ENCODE assay signal across 25 cellular contexts in genomic region chr15:51833782-51834181, GRCh38. TPM values are rescaled to one million over a fixed set of nuclear protein-coding genes. Genes with fewer than 3 reads are reported as not detected.
DNase-seq lines count a peak whose midpoint lies in the region; ATAC-seq and TF ChIP-seq lines count a peak whose summit lies in the region.
"Had no signal": no experiment of that assay in that cellular context is flagged by ENCODE, and none has a peak within 500 bp of the region (broad histone marks: within the 10 kb centered on the region; RNA-seq: fewer than 3 reads in every experiment).

No MANE protein-coding gene starts in this region.

- no peaks in the 10 kb centered on the region for H3K9me3 Mint-ChIP-seq in activated T-cell treated with anti-CD3 and anti-CD28 coated beads, Interleukin-2, amount 50 U/mL, for 4 hours
- H3K9me3 Mint-ChIP-seq: CD4-positive, alpha-beta memory T cell; neural crest cell; stimulated activated memory B cell treated with anti-CD40 and anti-IgM and Interleukin-4, amounts not matched to agents 10 μg/mL and 1 μg/mL and 100 μg/mL, for 72 hours had no signal

- H3K27me3 Mint-ChIP-seq in activated T-cell treated with anti-CD3 and anti-CD28 coated beads, Interleukin-2, amount 50 U/mL, for 4 hours (ENCODE audit: low read depth) = no peaks in the 10 kb centered on the region
- H3K27me3 Mint-ChIP-seq in T-helper 17 cell = no peaks in the 10 kb centered on the region
- H3K27me3 Mint-ChIP-seq: CD4-positive, alpha-beta memory T cell; stimulated activated memory B cell treated with anti-CD40 and anti-IgM and Interleukin-4, amounts not matched to agents 10 μg/mL and 1 μg/mL and 100 μg/mL, for 72 hours had no signal

- H3K9me2 ChIP-seq in DOHH2 (replicated peaks; ENCODE audit: control insufficient read depth, low read length) = no peaks in the 10 kb centered on the region

- H3K27ac Mint-ChIP-seq in T-helper 17 cell = no peak overlapping the region
- H3K27ac Mint-ChIP-seq: stimulated activated memory B cell treated with anti-CD40 and anti-IgM and Interleukin-4, amounts not matched to agents 10 μg/mL and 1 μg/mL and 100 μg/mL, for 72 hours had no signal

- ATAC-seq in activated T-cell treated with anti-CD3 and anti-CD28 coated beads, Interleukin-2, amount 50 U/mL, for 4 hours = peak; percentile 20 to 29
- no peak for ATAC-seq in T-helper 17 cell
- ATAC-seq in heart left ventricle = no peak
- ATAC-seq: HepG2; stimulated activated memory B cell treated with anti-CD40 and anti-IgM and Interleukin-4, amounts not matched to agents 10 μg/mL and 1 μg/mL and 100 μg/mL, for 72 hours had no signal

- H3K4me3 Mint-ChIP-seq in activated T-cell treated with anti-CD3 and anti-CD28 coated beads, Interleukin-2, amount 50 U/mL, for 4 hours = peak overlapping the region; percentile 41
- H3K4me3 Mint-ChIP-seq in T-helper 17 cell = peak overlapping the region; percentile 41
- H3K4me3 Mint-ChIP-seq: stimulated activated memory B cell treated with anti-CD40 and anti-IgM and Interleukin-4, amounts not matched to agents 10 μg/mL and 1 μg/mL and 100 μg/mL, for 72 hours had no signal

- TF ChIP-seq CTCF in DOHH2 (IDR thresholded peaks at IDR 0.05; ENCODE audit: low read depth, low read length, poor library complexity, severe bottlenecking) (no peak), heart left ventricle (IDR thresholded peaks at IDR 0.05) (no peak)

- no peaks in the 10 kb centered on the region for H3K27me3 ChIP-seq in DOHH2 (ENCODE audit: control insufficient read depth, low read length)
- H3K27me3 ChIP-seq in heart left ventricle = no peaks in the 10 kb centered on the region
- H3K27me3 ChIP-seq: dorsolateral prefrontal cortex, SJSA1 had no signal

- H3K4me1 Mint-ChIP-seq in activated T-cell treated with anti-CD3 and anti-CD28 coated beads, Interleukin-2, amount 50 U/mL, for 4 hours (ENCODE audit: low read depth) = peaks cover 87% of the 10 kb centered on the region
- peaks cover 61% of the 10 kb centered on the region for H3K4me1 Mint-ChIP-seq in T-helper 17 cell

- intact Hi-C loops in heart left ventricle (cut with DNase I) = loop anchor here in 4 of 10 donors (5.0 to 10.0 kb wide), 2 partner anchors 44 to 51 kb away; no protein-coding TSS in a partner anchor

- 83 to 92% (median 90%) methylated on average over 1 of the region's 1 CpG for WGBS in heart left ventricle, 4 donors

- H3K36me3 Mint-ChIP-seq in activated T-cell treated with anti-CD3 and anti-CD28 coated beads, Interleukin-2, amount 50 U/mL, for 4 hours (ENCODE audit: insufficient read depth) = peaks cover 4% of the 10 kb centered on the region
- peaks cover 2% of the 10 kb centered on the region for H3K36me3 Mint-ChIP-seq in T-helper 17 cell (ENCODE audit: low read depth)
- H3K36me3 Mint-ChIP-seq: stimulated activated memory B cell treated with anti-CD40 and anti-IgM and Interleukin-4, amounts not matched to agents 10 μg/mL and 1 μg/mL and 100 μg/mL, for 72 hours had no signal

- 0 out of 2 replicates have a peak overlapping the region, but pooled peaks have one; percentile 2 for H3K4me2 ChIP-seq in DOHH2 (ENCODE audit: low read length)

- H3K9me3 ChIP-seq in DOHH2 (ENCODE audit: control insufficient read depth, insufficient read depth, low read length) = no peaks in the 10 kb centered on the region
- H3K9me3 ChIP-seq in T-helper 17 cell (ENCODE audit: control insufficient read depth, low read length, poor library complexity, severe bottlenecking) = no peaks in the 10 kb centered on the region
- no peaks in the 10 kb centered on the region for H3K9me3 ChIP-seq in heart left ventricle
- H3K9me3 ChIP-seq: prostate gland, SJSA1, thoracic aorta had no signal

- H3K4me1 ChIP-seq in DOHH2 (ENCODE audit: control insufficient read depth, low read length) (peaks cover 65% of the 10 kb centered on the region), heart left ventricle (peaks cover 6 to 89% (median 56%) of the 10 kb centered on the region in 12 donors)
- H3K4me1 ChIP-seq: prostate gland had no signal

- no peaks in the 10 kb centered on the region for H3F3A ChIP-seq in DOHH2 (ENCODE audit: control insufficient read depth, insufficient read depth)

- H3K4me3 ChIP-seq in DOHH2 (ENCODE audit: low read length) (no peak overlapping the region), heart left ventricle (no peak overlapping the region)
- H3K4me3 ChIP-seq: dorsolateral prefrontal cortex, prostate gland, SJSA1, thoracic aorta had no signal

- no peak overlapping the region for H3K27ac ChIP-seq in DOHH2 (ENCODE audit: low read depth, low read length)
- no peak overlapping the region for H3K27ac ChIP-seq in heart left ventricle
- H3K27ac ChIP-seq: dorsolateral prefrontal cortex, prostate gland, SJSA1, thoracic aorta, VCaP had no signal

- TF ChIP-seq POLR2A in heart left ventricle (IDR thresholded peaks at IDR 0.05) (no peak), erythroblast (IDR thresholded peaks at IDR 0.05; ENCODE audit: low read length) (no peak)

- no peak for DNase-seq in activated T-cell treated with anti-CD3 and anti-CD28 coated beads, Interleukin-2, amount 50 U/mL, for 4 hours
- DNase-seq in activated T-cell treated with anti-CD3 and anti-CD28 coated beads for 4 hours (no peak), T-helper 17 cell (no peak), iris pigment epithelial cell (ENCODE audit: low read depth) (peak; percentile 26), hippocampal formation (lab: John Stamatoyannopoulos, UW) (no peak), heart left ventricle (no peak), erythroblast (lab: John Stamatoyannopoulos, UW) (no peak)
- DNase-seq: activated effector memory CD4-positive, alpha-beta T cell treated with anti-CD3 and anti-CD28 coated beads, Interleukin-2, amount 50 U/mL, for 16 hours; anterior cingulate cortex; CD4-positive, alpha-beta memory T cell; central memory CD4-positive, alpha-beta T cell; DMS 273 treated with DMSO at 0.1 percent for 48 hours; dorsolateral prefrontal cortex; NCI-H1436; NCI-H2107; NK-92 treated with Interleukin-12 subunit alpha and Interleukin-12 subunit beta, amount 100 ng/mL, for 24 hours; stimulated activated CD4-positive, alpha-beta T cell treated with anti-CD3 and anti-CD28 coated beads, Interleukin-2, amount 100 ng/mL, for 24 hours had no signal

- no peaks in the 10 kb centered on the region; the same call in 1 of the 2 replicates for H3K36me3 ChIP-seq in DOHH2 (ENCODE audit: control insufficient read depth, low read length)
- H3K36me3 ChIP-seq in heart left ventricle = no peaks in the 10 kb centered on the region
- H3K36me3 ChIP-seq: prostate gland, thoracic aorta had no signal

- H3K79me2 ChIP-seq in DOHH2 (ENCODE audit: control insufficient read depth, low read length) = peaks cover 90% of the 10 kb centered on the region

- H4K20me1 ChIP-seq in DOHH2 (ENCODE audit: control insufficient read depth, insufficient read depth, low read depth, low read length) = peaks cover 24% of the 10 kb centered on the region; the same call in 1 of the 2 replicates

RNA-seq across cellular contexts. Expression of gene TMOD3, which starts 4.3 kb away (rescaled TPM):
- 10 to 100 TPM; 43.2 to 47.4 (median 46.3) TPM for total RNA-seq in activated T-cell treated with anti-CD3 and anti-CD28 coated beads, Interleukin-2, amount 50 U/mL, for 4 hours
- 10 to 100 TPM; 48.1 to 58.1 TPM for total RNA-seq in T-helper 17 cell
- total RNA-seq in heart left ventricle = 10 to 100 TPM; 12.1 to 34.8 (median 21.4) TPM
- 10 to 100 TPM in 1 of 2 donors, 1 to 10 TPM in 1; 6.3 to 36.5 TPM for polyA plus RNA-seq in heart left ventricle

Comparison
In these comparisons a context has a peak if more than half of its experiments do, and no peak if none do; other contexts are left out.
1. ATAC-seq: peak in activated T-cell treated with anti-CD3 and anti-CD28 coated beads, Interleukin-2, amount 50 U/mL, for 4 hours (2 of 2); none in T-helper 17 cell (single experiment) and heart left ventricle (0 of 4).